ENCODE assay signal across 24 cellular contexts in genomic region chr6:31631681-31632278, GRCh38. TPM values are rescaled to one million over a fixed set of nuclear protein-coding genes. Genes with fewer than 3 reads are reported as not detected.
DNase-seq lines count a peak whose midpoint lies in the region; ATAC-seq and TF ChIP-seq lines count a peak whose summit lies in the region.
"Had no signal": no experiment of that assay in that cellular context is flagged by ENCODE, and none has a peak within 500 bp of the region (broad histone marks: within the 10 kb centered on the region; RNA-seq: fewer than 3 reads in every experiment).

No MANE protein-coding gene starts in this region.

- no peak for TF ChIP-seq CTCF in CD4-positive, alpha-beta T cell (IDR thresholded peaks at IDR 0.05)
- TF ChIP-seq CTCF in left lung (IDR thresholded peaks at IDR 0.05): no peak

- H3K27me3 ChIP-seq in CD4-positive, alpha-beta T cell (ENCODE audit: control insufficient read depth, insufficient read depth, low read length): no peaks in the 10 kb centered on the region
- H3K27me3 ChIP-seq in left lung: no peaks in the 10 kb centered on the region
- H3K27me3 ChIP-seq: SJCRH30, vagina had no signal

- POLR2A ChIA-PET in CD4-positive, alpha-beta T cell (lab: Charles Lee): no interaction called here

- H3K9me3 Mint-ChIP-seq in T-helper 2 cell treated with Interferon-gamma antibody and Interleukin-4, amounts not matched to agents 5 μg/mL and 100 μg/mL, for 36 hours: no peaks in the 10 kb centered on the region
- no peaks in the 10 kb centered on the region for H3K9me3 Mint-ChIP-seq in CD4-positive, alpha-beta T cell
- H3K9me3 Mint-ChIP-seq: activated naive CD4-positive, alpha-beta T cell treated with anti-CD3 and anti-CD28 coated beads for 36 hours; T-helper 1 cell treated with Interleukin-12 subunit alpha and Interleukin-12 subunit beta and Interleukin-4 antibody, amounts not matched to agents 30 μg/mL and 1 μg/mL, for 36 hours had no signal

- no peak overlapping the region for H3K4me3 ChIP-seq in left lung
- H3K4me3 ChIP-seq: mucosa of descending colon, SJCRH30, vagina had no signal

- intact Hi-C loops in CD4-positive, alpha-beta T cell (cut with DNase I, micrococcal nuclease): no loop called here
- intact Hi-C loops in left lung (cut with DNase I): no loop called here

- H3K27ac ChIP-seq in CD4-positive, alpha-beta T cell (ENCODE audit: low read depth, low read length): no peak overlapping the region
- no peak overlapping the region for H3K27ac ChIP-seq in left lung
- H3K27ac ChIP-seq: SJCRH30, vagina had no signal

- H3K4me1 ChIP-seq in left lung: no peaks in the 10 kb centered on the region
- H3K4me1 ChIP-seq: SJCRH30, vagina had no signal

- CTCF ChIA-PET in CD4-positive, alpha-beta T cell (lab: Charles Lee): no interaction called here

- DNase-seq in T-helper 2 cell treated with Interferon-gamma antibody and Interleukin-4, amounts not matched to agents 5 μg/mL and 100 μg/mL, for 36 hours (ENCODE audit: low spot score): no peak
- DNase-seq in T-helper 2 cell (no peak), RKO (ENCODE audit: low spot score) (peak; percentile 50), left lung (no peak), NCI-H1048 (lab: John Stamatoyannopoulos, UW) (no peak), C1 segment of cervical spinal cord (lab: John Stamatoyannopoulos, UW) (no peak), medulla oblongata (ENCODE audit: extremely low spot score) (no peak)
- no peak for DNase-seq in CD4-positive, alpha-beta T cell
- DNase-seq: activated CD4-positive, alpha-beta T cell treated with anti-CD3 and anti-CD28 coated beads, Interleukin-2, amount 50 U/mL, for 48 hours; activated naive CD4-positive, alpha-beta T cell treated with anti-CD3 and anti-CD28 coated beads for 36 hours; KBM-7; mucosa of descending colon; NCI-H187; occipital lobe; SJCRH30; stimulated activated CD4-positive, alpha-beta T cell treated with anti-CD3 and anti-CD28 coated beads, Interleukin-12 subunit alpha, Interleukin-12 subunit beta, amount 100 ng/mL, for 4 hours had no signal

- no peaks in the 10 kb centered on the region for H3K27me3 Mint-ChIP-seq in T-helper 2 cell treated with Interferon-gamma antibody and Interleukin-4, amounts not matched to agents 5 μg/mL and 100 μg/mL, for 36 hours (ENCODE audit: low read depth)
- no peaks in the 10 kb centered on the region for H3K27me3 Mint-ChIP-seq in CD4-positive, alpha-beta T cell
- H3K27me3 Mint-ChIP-seq: B cell had no signal

- peaks cover 73% of the 10 kb centered on the region for H3K36me3 Mint-ChIP-seq in T-helper 2 cell treated with Interferon-gamma antibody and Interleukin-4, amounts not matched to agents 5 μg/mL and 100 μg/mL, for 36 hours (ENCODE audit: low read depth)
- peaks cover 99% of the 10 kb centered on the region for H3K36me3 Mint-ChIP-seq in CD4-positive, alpha-beta T cell (ENCODE audit: low read depth)

- H3K36me3 ChIP-seq in left lung: peaks cover 8 to 100% of the 10 kb centered on the region in 2 donors

- H3K4me3 Mint-ChIP-seq in T-helper 2 cell treated with Interferon-gamma antibody and Interleukin-4, amounts not matched to agents 5 μg/mL and 100 μg/mL, for 36 hours: no peak overlapping the region
- H3K4me3 Mint-ChIP-seq in CD4-positive, alpha-beta T cell: no peak overlapping the region
- H3K4me3 Mint-ChIP-seq: B cell; T-helper 1 cell treated with Interleukin-12 subunit alpha and Interleukin-12 subunit beta and Interleukin-4 antibody, amounts not matched to agents 30 μg/mL and 1 μg/mL, for 36 hours had no signal

- ATAC-seq in CD4-positive, alpha-beta T cell (ENCODE audit: poor library complexity): peak; percentile 30
- ATAC-seq in left lung: peak; percentile 10
- ATAC-seq: mucosa of descending colon had no signal

- peak overlapping the region; percentile 57 for H3K27ac Mint-ChIP-seq in T-helper 2 cell treated with Interferon-gamma antibody and Interleukin-4, amounts not matched to agents 5 μg/mL and 100 μg/mL, for 36 hours
- no peak overlapping the region for H3K27ac Mint-ChIP-seq in CD4-positive, alpha-beta T cell
- H3K27ac Mint-ChIP-seq: activated naive CD4-positive, alpha-beta T cell treated with anti-CD3 and anti-CD28 coated beads for 36 hours; B cell; T-helper 1 cell treated with Interleukin-12 subunit alpha and Interleukin-12 subunit beta and Interleukin-4 antibody, amounts not matched to agents 30 μg/mL and 1 μg/mL, for 36 hours had no signal

- H3K4me1 Mint-ChIP-seq in T-helper 2 cell treated with Interferon-gamma antibody and Interleukin-4, amounts not matched to agents 5 μg/mL and 100 μg/mL, for 36 hours (ENCODE audit: low read depth): peaks cover 4% of the 10 kb centered on the region
- H3K4me1 Mint-ChIP-seq in CD4-positive, alpha-beta T cell (ENCODE audit: low read depth): no peaks in the 10 kb centered on the region
- H3K4me1 Mint-ChIP-seq: B cell had no signal

- no peaks in the 10 kb centered on the region for H3K9me3 ChIP-seq in CD4-positive, alpha-beta T cell (ENCODE audit: control insufficient read depth, low read length)
- H3K9me3 ChIP-seq in left lung: no peaks in the 10 kb centered on the region
- H3K9me3 ChIP-seq: mucosa of descending colon, SJCRH30, vagina had no signal

RNA-seq across cellular contexts. Expression of gene PRRC2A, which starts 11.3 kb away (rescaled TPM):
- 100 to 1,000 TPM; 206 to 215 TPM for total RNA-seq in CD4-positive, alpha-beta T cell
- 100 to 1,000 TPM; 130 to 151 TPM for total RNA-seq in left lung

RNA-seq across cellular contexts. Expression of gene AIF1, which starts 16.7 kb away (rescaled TPM):
- total RNA-seq in CD4-positive, alpha-beta T cell: 10 to 100 TPM; 31.8 to 35.5 TPM
- total RNA-seq in left lung: 10 to 100 TPM; 38.5 to 96.4 TPM
- total RNA-seq: A172, astrocyte, fibroblast of lung, glomerular endothelial cell, renal cortical epithelial cell, SJCRH30 had no signal

RNA-seq across cellular contexts. Expression of gene BAG6, which starts 20.7 kb away (rescaled TPM):
- total RNA-seq in CD4-positive, alpha-beta T cell: 100 to 1,000 TPM; 211 TPM
- total RNA-seq in left lung: 100 to 1,000 TPM; 243 to 278 TPM

RNA-seq across cellular contexts. Expression of gene APOM, which starts 23.9 kb away (rescaled TPM):
- total RNA-seq in CD4-positive, alpha-beta T cell: 1 to 10 TPM; 4.2 to 4.6 TPM
- total RNA-seq in left lung: 1 to 10 TPM; 1.0 to 1.5 TPM
- total RNA-seq: glomerular endothelial cell, occipital lobe, vagina had no signal

RNA-seq across cellular contexts. Expression of gene C6orf47, which starts 28.8 kb away (rescaled TPM):
- 10 to 100 TPM in 1 of 2 experiments, 1 to 10 TPM in 1; 9.6 to 10.5 TPM for total RNA-seq in CD4-positive, alpha-beta T cell
- 10 to 100 TPM; 21.9 to 23.8 TPM for total RNA-seq in left lung
